In genomic region chr1:159723188-159723587, GRCh38 we compare ENCODE assay signal across 14 cellular contexts. TPM values are rescaled to one million over a fixed set of nuclear protein-coding genes. Genes with fewer than 3 reads are reported as not detected.
"Had no signal": no experiment of that assay in that cellular context is flagged by ENCODE, and none has a peak within 500 bp of the region (broad histone marks: within the 10 kb centered on the region; RNA-seq: fewer than 3 reads in every experiment).

No MANE protein-coding gene starts in this region.

RNA-seq across cellular contexts. Expression of gene CRP, which starts 8.8 kb away (rescaled TPM):
- total RNA-seq: activated B cell treated with CpG ODN at 0.5 μM for 24 hours; activated CD8-positive, alpha-beta T cell treated with anti-CD3 and anti-CD28 coated beads for 36 hours; activated T-helper 17 cell treated with anti-CD3 and anti-CD28 coated beads, Interleukin-2, amount 50 U/mL, for 72 hours; astrocyte; chondrocyte; dermis blood vessel endothelial cell; endothelial cell of umbilical vein; esophagus squamous epithelium; fibroblast of lung; fibroblast of villous mesenchyme; glomerular endothelial cell; hepatocyte; T-helper 2 cell treated with Interferon-gamma antibody and Interleukin-4, amounts not matched to agents 100 ng/mL and 5 ng/mL, for 36 hours had no signal
- polyA plus RNA-seq: endothelial cell of umbilical vein, esophagus, fibroblast of lung, hepatocyte had no signal
